In the genomic region with DNA sequence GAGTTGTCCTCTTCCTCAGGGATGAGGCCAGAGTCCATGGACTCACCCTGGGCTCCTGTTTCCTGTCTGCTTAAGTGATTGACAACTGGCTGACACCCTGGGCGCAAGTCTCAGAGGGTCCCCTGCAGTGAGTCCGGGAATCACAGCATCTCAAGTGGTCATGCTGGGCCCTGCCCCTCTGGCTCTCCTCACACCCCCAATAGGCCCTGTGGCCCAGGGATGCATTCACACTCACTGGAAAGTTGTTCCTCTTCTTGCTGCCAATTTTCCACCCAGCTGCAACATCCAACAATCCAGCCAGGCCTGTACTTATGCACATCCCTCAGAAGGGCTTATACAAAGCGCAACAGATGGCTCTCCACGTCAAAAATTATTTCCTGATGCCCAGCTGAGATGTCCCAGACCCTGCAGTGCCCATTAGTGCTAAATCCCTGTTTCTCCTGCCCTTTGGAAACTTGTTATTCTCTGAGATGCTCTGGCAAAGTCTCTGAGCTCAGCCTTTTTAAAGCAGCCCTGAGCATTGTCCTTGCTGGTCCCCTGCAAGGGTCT, we compare ENCODE assay signal across 1 cellular context.
TF ChIP-seq lines count a peak whose summit lies in the region.

No MANE protein-coding gene starts in this region.

TF ChIP-seq in SK-N-SH treated with all-trans-retinoic acid at 6 μM for 48 hours, 23 proteins besides CTCF, POLR2A, EP300 and RAD21 (continued from another document):
- TF ChIP-seq, protein P1, sequence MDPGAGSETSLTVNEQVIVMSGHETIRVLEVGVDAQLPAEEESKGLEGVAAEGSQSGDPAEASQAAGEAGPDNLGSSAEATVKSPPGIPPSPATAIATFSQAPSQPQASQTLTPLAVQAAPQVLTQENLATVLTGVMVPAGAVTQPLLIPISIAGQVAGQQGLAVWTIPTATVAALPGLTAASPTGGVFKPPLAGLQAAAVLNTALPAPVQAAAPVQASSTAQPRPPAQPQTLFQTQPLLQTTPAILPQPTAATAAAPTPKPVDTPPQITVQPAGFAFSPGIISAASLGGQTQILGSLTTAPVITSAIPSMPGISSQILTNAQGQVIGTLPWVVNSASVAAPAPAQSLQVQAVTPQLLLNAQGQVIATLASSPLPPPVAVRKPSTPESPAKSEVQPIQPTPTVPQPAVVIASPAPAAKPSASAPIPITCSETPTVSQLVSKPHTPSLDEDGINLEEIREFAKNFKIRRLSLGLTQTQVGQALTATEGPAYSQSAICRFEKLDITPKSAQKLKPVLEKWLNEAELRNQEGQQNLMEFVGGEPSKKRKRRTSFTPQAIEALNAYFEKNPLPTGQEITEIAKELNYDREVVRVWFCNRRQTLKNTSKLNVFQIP (CRISPR knock-in tag; IDR thresholded peaks at IDR 0.05; ENCODE audit: borderline replicate concordance, low read depth): no peak
- TF ChIP-seq ZNF8 (CRISPR knock-in tag; IDR thresholded peaks at IDR 0.05): peak; percentile 27
- TF ChIP-seq, protein P2, sequence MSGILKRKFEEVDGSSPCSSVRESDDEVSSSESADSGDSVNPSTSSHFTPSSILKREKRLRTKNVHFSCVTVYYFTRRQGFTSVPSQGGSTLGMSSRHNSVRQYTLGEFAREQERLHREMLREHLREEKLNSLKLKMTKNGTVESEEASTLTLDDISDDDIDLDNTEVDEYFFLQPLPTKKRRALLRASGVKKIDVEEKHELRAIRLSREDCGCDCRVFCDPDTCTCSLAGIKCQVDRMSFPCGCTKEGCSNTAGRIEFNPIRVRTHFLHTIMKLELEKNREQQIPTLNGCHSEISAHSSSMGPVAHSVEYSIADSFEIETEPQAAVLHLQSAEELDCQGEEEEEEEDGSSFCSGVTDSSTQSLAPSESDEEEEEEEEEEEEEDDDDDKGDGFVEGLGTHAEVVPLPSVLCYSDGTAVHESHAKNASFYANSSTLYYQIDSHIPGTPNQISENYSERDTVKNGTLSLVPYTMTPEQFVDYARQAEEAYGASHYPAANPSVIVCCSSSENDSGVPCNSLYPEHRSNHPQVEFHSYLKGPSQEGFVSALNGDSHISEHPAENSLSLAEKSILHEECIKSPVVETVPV (CRISPR knock-in tag; IDR thresholded peaks at IDR 0.05): peak; percentile 80; the same call in 1 of the 2 replicates
- no peak for TF ChIP-seq CSDC2 (CRISPR knock-in tag; IDR thresholded peaks at IDR 0.05)
- no peak for TF ChIP-seq OSR1 (CRISPR knock-in tag; IDR thresholded peaks at IDR 0.05)
- TF ChIP-seq SNAI2 (CRISPR knock-in tag; IDR thresholded peaks at IDR 0.05): peak; percentile 85; the same call in 1 of the 2 replicates
